In genomic region chr6:7147051-7147671, GRCh38 we compare ENCODE assay signal across 9 cellular contexts.
A peak's percentile ranks its signal among the peaks of the same experiment; 100 is the strongest.
DNase-seq lines count a peak whose midpoint lies in the region; ATAC-seq and TF ChIP-seq lines count a peak whose summit lies in the region.
"Had no signal": no experiment of that assay in that cellular context is flagged by ENCODE, and none has a peak within 500 bp of the region (broad histone marks: within the 10 kb centered on the region; RNA-seq: fewer than 3 reads in every experiment).

No MANE protein-coding gene starts in this region.

- H3K27me3 ChIP-seq in GM06990 (replicated peaks; ENCODE audit: control insufficient read depth, insufficient read depth, low read length) = no peaks in the 10 kb centered on the region
- no peaks in the 10 kb centered on the region for H3K27me3 ChIP-seq in parathyroid adenoma (ENCODE audit: control insufficient read depth, insufficient read depth, low read length)

- H3K36me3 ChIP-seq in GM06990 (ENCODE audit: control insufficient read depth, insufficient read depth, low read length) = no peaks in the 10 kb centered on the region
- H3K36me3 ChIP-seq in parathyroid adenoma (ENCODE audit: control insufficient read depth, insufficient read depth, low read length) = no peaks in the 10 kb centered on the region

- no peak for ATAC-seq in effector memory CD8-positive, alpha-beta T cell (replicated peaks)
- ATAC-seq in GM18519 (IDR thresholded peaks at IDR 0.05; ENCODE audit: low FRiP score, unreplicated experiment) (no peak), GM19324 (IDR thresholded peaks at IDR 0.05; ENCODE audit: low FRiP score, unreplicated experiment) (no peak)

- H3K4me2 ChIP-seq in parathyroid adenoma (ENCODE audit: low read length) = no peak overlapping the region

- no peak overlapping the region for H3K9ac ChIP-seq in parathyroid adenoma

- H2AFZ ChIP-seq in parathyroid adenoma = peak overlapping the region; percentile 61

- DNase-seq in GM06990 (ENCODE audit: extremely low read depth, insufficient read length) (no peak), NCI-H82 treated with DMSO at 0.1 percent for 48 hours (lab: John Stamatoyannopoulos, UW; ENCODE audit: unreplicated experiment) (peak; percentile 69), NOMO-1 treated with DMSO at 0.1 percent for 48 hours (lab: John Stamatoyannopoulos, UW; ENCODE audit: unreplicated experiment) (no peak), COLO829 (ENCODE audit: low spot score) (no peak)
- no peak for DNase-seq in effector memory CD8-positive, alpha-beta T cell
- DNase-seq: T1000 had no signal

- peak overlapping the region; percentile 81 for H3K27ac ChIP-seq in parathyroid adenoma

- H3K27me3 Mint-ChIP-seq in effector memory CD8-positive, alpha-beta T cell = no peaks in the 10 kb centered on the region

- H3K27ac Mint-ChIP-seq in effector memory CD8-positive, alpha-beta T cell = peak overlapping the region; percentile 65 to 71

- peaks cover 25% of the 10 kb centered on the region for H3K4me1 ChIP-seq in parathyroid adenoma

- peak overlapping the region; percentile 32; the same call in 1 of the 2 replicates for H3K4me3 ChIP-seq in GM06990 (replicated peaks; ENCODE audit: low read depth, low read length)
- no peak overlapping the region for H3K4me3 ChIP-seq in parathyroid adenoma (ENCODE audit: low read depth, low read length)

- H3K36me3 Mint-ChIP-seq in effector memory CD8-positive, alpha-beta T cell (ENCODE audit: insufficient read depth) = peaks cover 9% of the 10 kb centered on the region

- H3K9me3 ChIP-seq in parathyroid adenoma (ENCODE audit: control insufficient read depth, low read length) = no peaks in the 10 kb centered on the region

- no peaks in the 10 kb centered on the region for H3K9me3 Mint-ChIP-seq in effector memory CD8-positive, alpha-beta T cell

- peaks cover 48% of the 10 kb centered on the region for H3K79me2 ChIP-seq in parathyroid adenoma

- peak overlapping the region in 1 of 2 donors; percentile 44 for H3K4me3 Mint-ChIP-seq in effector memory CD8-positive, alpha-beta T cell

- TF ChIP-seq CTCF in GM06990 (IDR thresholded peaks at IDR 0.05; ENCODE audit: insufficient read depth, low read length, poor library complexity, severe bottlenecking) (no peak), parathyroid adenoma (IDR thresholded peaks at IDR 0.05) (no peak)

- H3K4me1 Mint-ChIP-seq in effector memory CD8-positive, alpha-beta T cell (ENCODE audit: low read depth in 2 of 2) = peaks cover 53 to 70% of the 10 kb centered on the region in 2 donors
